In the genomic region with DNA sequence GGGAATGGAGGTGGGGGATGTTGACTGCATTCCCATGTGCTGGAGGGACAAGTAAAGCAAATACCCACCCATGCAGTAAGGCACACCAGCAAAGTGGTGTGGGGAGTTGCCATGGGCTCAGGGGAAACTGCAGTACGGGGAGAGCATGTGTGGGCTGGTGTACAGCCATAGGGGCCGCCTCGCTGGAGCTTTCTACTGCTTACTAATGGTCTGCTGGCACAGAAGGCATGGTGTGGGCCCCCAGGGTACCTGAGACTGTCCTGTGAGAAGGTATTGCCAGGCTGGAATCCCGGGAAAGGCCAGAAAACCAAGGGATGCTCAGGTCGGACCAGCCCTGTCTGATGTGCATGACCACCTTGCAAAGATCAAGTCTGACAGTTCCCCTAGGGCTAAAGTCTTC, we compare ENCODE assay signal across 35 cellular contexts.
"Had no signal": no experiment of that assay in that cellular context is flagged by ENCODE, and none has a peak within 500 bp of the region (broad histone marks: within the 10 kb centered on the region; RNA-seq: fewer than 3 reads in every experiment).

No MANE protein-coding gene starts in this region.

- H3K9me3 ChIP-seq: MG63 had no signal

- H3K36me3 ChIP-seq: MG63 had no signal

- H3K27me3 ChIP-seq: MG63 had no signal

- H3K4me3 ChIP-seq: MG63 had no signal

- DNase-seq: Karpas-422, Kasumi-1, KBM-7, KG1, MG63, MM.1S, MV-4-11, NCI-H1048, NCI-H1092, NCI-H1092 treated with DMSO at 0.1 percent for 48 hours, NCI-H1105, NCI-H1105 treated with DMSO at 0.1 percent for 48 hours, NCI-H1417, NCI-H1417 treated with DMSO at 0.1 percent for 48 hours, NCI-H1436, NCI-H1436 treated with DMSO at 0.1 percent for 48 hours, NCI-H146, NCI-H1694, NCI-H1694 treated with DMSO at 0.1 percent for 48 hours, NCI-H187, NCI-H187 treated with DMSO at 0.1 percent for 48 hours, NCI-H1930, NCI-H2029, NCI-H2029 treated with DMSO at 0.1 percent for 48 hours, NCI-H2081, NCI-H2081 treated with DMSO at 0.1 percent for 48 hours, NCI-H2107, NCI-H2171, NCI-H2171 treated with DMSO at 0.1 percent for 48 hours, NCI-H2227 treated with DMSO at 0.1 percent for 48 hours, NCI-H226, NCI-H345, NCI-H446, NCI-H446 treated with DMSO at 0.1 percent for 48 hours had no signal

- H3K27ac ChIP-seq: KMS-11 had no signal
